ENCODE assay signal across 1 cellular context in genomic region chr2:20955277-20956026, GRCh38.
TF ChIP-seq lines count a peak whose summit lies in the region.

No MANE protein-coding gene starts in this region.

TF ChIP-seq in HepG2, 621 proteins besides CTCF, POLR2A, EP300 and RAD21 (continued from another document and continues in another):
- no peak for TF ChIP-seq ZBTB39 (CRISPR knock-in tag; IDR thresholded peaks at IDR 0.05)
- TF ChIP-seq ZNF414 (CRISPR knock-in tag; IDR thresholded peaks at IDR 0.05): no peak
- TF ChIP-seq HDAC1 (CRISPR knock-in tag; IDR thresholded peaks at IDR 0.05): no peak
- 0 out of 2 replicates have a peak, but pooled peaks have one; percentile 19 for TF ChIP-seq TGIF2 (CRISPR knock-in tag; IDR thresholded peaks at IDR 0.05)
- TF ChIP-seq MLXIP (CRISPR knock-in tag; IDR thresholded peaks at IDR 0.05; ENCODE audit: borderline replicate concordance): no peak
- TF ChIP-seq ZNF280B (CRISPR knock-in tag; IDR thresholded peaks at IDR 0.05; ENCODE audit: borderline replicate concordance): no peak
- no peak for TF ChIP-seq ZBTB8A (CRISPR knock-in tag; IDR thresholded peaks at IDR 0.05; ENCODE audit: borderline replicate concordance, low read depth)
- no peak for TF ChIP-seq ZNF276 (CRISPR knock-in tag; IDR thresholded peaks at IDR 0.05; ENCODE audit: low read depth)
- no peak for TF ChIP-seq TAF15 (IDR thresholded peaks at IDR 0.05; ENCODE audit: low read depth, low read length, poor library complexity, severe bottlenecking)
- TF ChIP-seq SOX6 (IDR thresholded peaks at IDR 0.05): no peak
- peak; percentile 17; the same call in 1 of the 2 replicates for TF ChIP-seq SOX6 (CRISPR knock-in tag; IDR thresholded peaks at IDR 0.05)
- no peak for TF ChIP-seq ZKSCAN8 (CRISPR knock-in tag; IDR thresholded peaks at IDR 0.05; ENCODE audit: borderline replicate concordance)
- peak; percentile 51; the same call in 1 of the 2 replicates for TF ChIP-seq ZFX (CRISPR knock-in tag; IDR thresholded peaks at IDR 0.05; ENCODE audit: low read depth)
- peak; percentile 98 for TF ChIP-seq ZNF652 (CRISPR knock-in tag; IDR thresholded peaks at IDR 0.05; ENCODE audit: borderline replicate concordance, low read depth)
- TF ChIP-seq POGK (CRISPR knock-in tag; conservative IDR thresholded peaks at IDR 0.05): 0 out of 2 replicates have a peak, but pooled peaks have one; percentile 27
- no peak for TF ChIP-seq NPAS2 (CRISPR knock-in tag; IDR thresholded peaks at IDR 0.05; ENCODE audit: borderline replicate concordance)
- no peak for TF ChIP-seq PAWR (CRISPR knock-in tag; IDR thresholded peaks at IDR 0.05; ENCODE audit: borderline replicate concordance)
- peak; percentile 64; the same call in 1 of the 2 replicates for TF ChIP-seq ZNF274 (CRISPR knock-in tag; IDR thresholded peaks at IDR 0.05)
- TF ChIP-seq TCF7L2 (IDR thresholded peaks at IDR 0.05; ENCODE audit: low read depth, low read length): no peak
- no peak for TF ChIP-seq IKZF1 (IDR thresholded peaks at IDR 0.05)
- no peak for TF ChIP-seq KDM2A (CRISPR knock-in tag; IDR thresholded peaks at IDR 0.05; ENCODE audit: borderline replicate concordance, low read depth)
- no peak for TF ChIP-seq SAFB2 (CRISPR knock-in tag; IDR thresholded peaks at IDR 0.05; ENCODE audit: borderline replicate concordance, low read depth)
- TF ChIP-seq SETDB1 (CRISPR knock-in tag; IDR thresholded peaks at IDR 0.05; ENCODE audit: borderline replicate concordance): no peak
- no peak for TF ChIP-seq ZNF564 (CRISPR knock-in tag; IDR thresholded peaks at IDR 0.05)
- TF ChIP-seq ZNF687 (CRISPR knock-in tag; IDR thresholded peaks at IDR 0.05): peak; percentile 62
- TF ChIP-seq ZNF572 (CRISPR knock-in tag; IDR thresholded peaks at IDR 0.05): peak; percentile 46; the same call in 1 of the 2 replicates
- TF ChIP-seq ATM (IDR thresholded peaks at IDR 0.05; ENCODE audit: borderline replicate concordance): no peak
- TF ChIP-seq ZNF446 (CRISPR knock-in tag; IDR thresholded peaks at IDR 0.05): no peak
- no peak for TF ChIP-seq ZNF552 (CRISPR knock-in tag; IDR thresholded peaks at IDR 0.05; ENCODE audit: borderline replicate concordance)
- 0 out of 2 replicates have a peak, but pooled peaks have one; percentile 60 for TF ChIP-seq ZNF512B (CRISPR knock-in tag; IDR thresholded peaks at IDR 0.05; ENCODE audit: borderline replicate concordance)
- TF ChIP-seq XRCC5 (optimal IDR thresholded peaks at IDR 0.05; ENCODE audit: low read length): peak; percentile 81
- no peak for TF ChIP-seq SMAD3 (CRISPR knock-in tag; IDR thresholded peaks at IDR 0.05)
- TF ChIP-seq ZNF644 (CRISPR knock-in tag; IDR thresholded peaks at IDR 0.05; ENCODE audit: low read depth): peak; percentile 48; the same call in 1 of the 2 replicates
- TF ChIP-seq NR0B2 (CRISPR knock-in tag; IDR thresholded peaks at IDR 0.05): peak; percentile 28; the same call in 1 of the 2 replicates
- TF ChIP-seq SNAPC5 (CRISPR knock-in tag; IDR thresholded peaks at IDR 0.05; ENCODE audit: borderline replicate concordance): no peak
- TF ChIP-seq NFYC (CRISPR knock-in tag; IDR thresholded peaks at IDR 0.05): peak; percentile 57
- peak; percentile 82 for TF ChIP-seq HNF4A (CRISPR knock-in tag; IDR thresholded peaks at IDR 0.05)
- TF ChIP-seq ZNF775 (CRISPR knock-in tag; IDR thresholded peaks at IDR 0.05; ENCODE audit: borderline replicate concordance): no peak
- 0 out of 2 replicates have a peak, but pooled peaks have one; percentile 42 for TF ChIP-seq ZNF160 (CRISPR knock-in tag; IDR thresholded peaks at IDR 0.05)
